ENCODE assay signal across 1 cellular context in the genomic region with DNA sequence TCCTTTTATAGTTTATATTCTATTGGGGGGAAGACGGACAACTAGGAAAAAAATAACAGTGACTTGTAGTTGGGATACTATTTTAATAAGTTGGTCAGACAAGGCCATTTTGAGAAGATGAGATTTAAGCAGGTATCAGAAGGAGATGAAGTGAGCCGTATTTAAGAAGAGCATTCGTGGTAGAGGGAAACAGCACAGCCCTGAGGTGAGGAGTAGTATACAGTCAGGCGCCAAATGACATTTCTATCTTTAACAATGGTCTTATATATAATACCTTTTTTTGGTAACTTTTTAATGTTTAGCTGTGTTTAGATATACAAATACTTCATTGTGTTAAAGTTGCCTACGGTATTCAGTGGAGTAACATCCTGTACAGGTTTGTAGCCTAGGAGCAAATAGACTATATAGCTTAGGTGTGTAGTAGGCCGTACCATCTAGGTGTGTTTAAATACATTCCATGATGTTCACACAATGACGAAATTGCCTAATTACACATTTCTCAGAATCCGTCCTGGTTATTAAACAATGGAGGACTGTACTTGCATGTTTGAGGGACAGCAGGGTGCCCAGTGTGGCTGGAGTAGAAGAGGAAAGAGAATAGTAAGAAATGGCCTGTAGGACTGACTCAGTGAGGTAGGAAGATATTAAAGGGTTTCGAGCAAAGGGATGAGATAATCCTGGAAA.
TF ChIP-seq lines count a peak whose summit lies in the region.

No MANE protein-coding gene starts in this region.

TF ChIP-seq in K562, 482 proteins besides CTCF, POLR2A, EP300 and RAD21 (continues in another document):
- TF ChIP-seq ZNF740 (CRISPR knock-in tag; IDR thresholded peaks at IDR 0.05) (no peak), ZNF740 (tag; IDR thresholded peaks at IDR 0.05) (no peak), HDAC2 (IDR thresholded peaks at IDR 0.05) (0 out of 2 replicates have a peak, but pooled peaks have one; percentile 15), RCOR1 (IDR thresholded peaks at IDR 0.05; ENCODE audit: borderline replicate concordance in 1 of 2, low read depth in 2 of 2, low read length in 2 of 2) (0 out of 4 replicates have a peak, but pooled peaks of 1 of the 2 experiments have one; percentile 13), SNRNP70 (optimal IDR thresholded peaks at IDR 0.05; ENCODE audit: low read depth, low read length) (no peak), FOXM1 (IDR thresholded peaks at IDR 0.05; ENCODE audit: low read depth) (no peak), FOXM1 (CRISPR knock-in tag; IDR thresholded peaks at IDR 0.05; ENCODE audit: low read depth) (no peak), ATF6 (CRISPR knock-in tag; IDR thresholded peaks at IDR 0.05) (0 out of 2 replicates have a peak, but pooled peaks have one; percentile 29), RBM25 (IDR thresholded peaks at IDR 0.05; ENCODE audit: low read depth, low read length, severe bottlenecking) (peak; percentile 84), DNMT1 (IDR thresholded peaks at IDR 0.05) (0 out of 2 replicates have a peak, but pooled peaks have one; percentile 30), XRCC4 (IDR thresholded peaks at IDR 0.05; ENCODE audit: extremely low read depth, insufficient read depth, insufficient read length) (no peak), KDM5B (IDR thresholded peaks at IDR 0.05; ENCODE audit: insufficient replicate concordance, low read depth, low read length) (no peak), ZNF217 (CRISPR knock-in tag; IDR thresholded peaks at IDR 0.05) (no peak), SNIP1 (IDR thresholded peaks at IDR 0.05; ENCODE audit: low read depth) (0 out of 2 replicates have a peak, but pooled peaks have one; percentile 50), GTF2A2 (tag; IDR thresholded peaks at IDR 0.05) (no peak), TEAD1 (CRISPR knock-in tag; IDR thresholded peaks at IDR 0.05) (peak in 1 of 2 experiments; percentile 24; a peak in 1 of 4 replicates), E2F6 (IDR thresholded peaks at IDR 0.05; ENCODE audit: borderline replicate concordance in 1 of 2, extremely low read depth in 1 of 2, insufficient read depth in 1 of 2, insufficient read length in 1 of 2, low read depth in 1 of 2, low read length in 1 of 2, poor library complexity in 1 of 2, severe bottlenecking in 1 of 2) (no peak), CTBP1 (IDR thresholded peaks at IDR 0.05; ENCODE audit: borderline replicate concordance) (peak; percentile 42; the same call in 1 of the 2 replicates), ZNF639 (CRISPR knock-in tag; conservative IDR thresholded peaks at IDR 0.05 in 1 of 2, IDR thresholded peaks at IDR 0.05 in 1 of 2) (no peak), ZNF785 (CRISPR knock-in tag; IDR thresholded peaks at IDR 0.05) (no peak), KAT2B (IDR thresholded peaks at IDR 0.05; ENCODE audit: low read depth, low read length) (no peak), ILK (tag; IDR thresholded peaks at IDR 0.05; ENCODE audit: borderline replicate concordance, low read depth) (no peak), NONO (IDR thresholded peaks at IDR 0.05; ENCODE audit: low read depth in 2 of 2, low read length in 1 of 2) (no peak), ZNF507 (tag; conservative IDR thresholded peaks at IDR 0.05) (no peak), AFF4 (CRISPR knock-in tag; IDR thresholded peaks at IDR 0.05) (no peak), ZNF695 (CRISPR knock-in tag; IDR thresholded peaks at IDR 0.05) (no peak), SIN3A (IDR thresholded peaks at IDR 0.05; ENCODE audit: borderline replicate concordance in 2 of 2, control insufficient read depth in 1 of 2, low read depth in 2 of 2, low read length in 2 of 2) (0 out of 4 replicates have a peak, but pooled peaks of 1 of the 2 experiments have one; percentile 4), SMARCA5 (IDR thresholded peaks at IDR 0.05) (peak; percentile 53; the same call in 1 of the 2 replicates), BRD9 (IDR thresholded peaks at IDR 0.05; ENCODE audit: low read depth, partially characterized antibody) (peak; percentile 33), KHSRP (IDR thresholded peaks at IDR 0.05) (0 out of 2 replicates have a peak, but pooled peaks have one; percentile 3), ZKSCAN3 (CRISPR knock-in tag; IDR thresholded peaks at IDR 0.05) (no peak), FOSL1 (tag; conservative IDR thresholded peaks at IDR 0.05) (no peak), ESRRA (IDR thresholded peaks at IDR 0.05; ENCODE audit: borderline replicate concordance, low read depth) (no peak), STAT5A (IDR thresholded peaks at IDR 0.05; ENCODE audit: borderline replicate concordance, low read length) (0 out of 2 replicates have a peak, but pooled peaks have one; percentile 6), ZNF592 (IDR thresholded peaks at IDR 0.05) (no peak)
- TF ChIP-seq, protein P1, sequence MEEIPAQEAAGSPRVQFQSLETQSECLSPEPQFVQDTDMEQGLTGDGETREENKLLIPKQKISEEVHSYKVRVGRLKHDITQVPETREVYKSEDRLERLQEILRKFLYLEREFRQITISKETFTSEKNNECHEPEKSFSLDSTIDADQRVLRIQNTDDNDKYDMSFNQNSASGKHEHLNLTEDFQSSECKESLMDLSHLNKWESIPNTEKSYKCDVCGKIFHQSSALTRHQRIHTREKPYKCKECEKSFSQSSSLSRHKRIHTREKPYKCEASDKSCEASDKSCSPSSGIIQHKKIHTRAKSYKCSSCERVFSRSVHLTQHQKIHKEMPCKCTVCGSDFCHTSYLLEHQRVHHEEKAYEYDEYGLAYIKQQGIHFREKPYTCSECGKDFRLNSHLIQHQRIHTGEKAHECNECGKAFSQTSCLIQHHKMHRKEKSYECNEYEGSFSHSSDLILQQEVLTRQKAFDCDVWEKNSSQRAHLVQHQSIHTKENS (CRISPR knock-in tag; IDR thresholded peaks at IDR 0.05) = no peak
- TF ChIP-seq, protein P2, sequence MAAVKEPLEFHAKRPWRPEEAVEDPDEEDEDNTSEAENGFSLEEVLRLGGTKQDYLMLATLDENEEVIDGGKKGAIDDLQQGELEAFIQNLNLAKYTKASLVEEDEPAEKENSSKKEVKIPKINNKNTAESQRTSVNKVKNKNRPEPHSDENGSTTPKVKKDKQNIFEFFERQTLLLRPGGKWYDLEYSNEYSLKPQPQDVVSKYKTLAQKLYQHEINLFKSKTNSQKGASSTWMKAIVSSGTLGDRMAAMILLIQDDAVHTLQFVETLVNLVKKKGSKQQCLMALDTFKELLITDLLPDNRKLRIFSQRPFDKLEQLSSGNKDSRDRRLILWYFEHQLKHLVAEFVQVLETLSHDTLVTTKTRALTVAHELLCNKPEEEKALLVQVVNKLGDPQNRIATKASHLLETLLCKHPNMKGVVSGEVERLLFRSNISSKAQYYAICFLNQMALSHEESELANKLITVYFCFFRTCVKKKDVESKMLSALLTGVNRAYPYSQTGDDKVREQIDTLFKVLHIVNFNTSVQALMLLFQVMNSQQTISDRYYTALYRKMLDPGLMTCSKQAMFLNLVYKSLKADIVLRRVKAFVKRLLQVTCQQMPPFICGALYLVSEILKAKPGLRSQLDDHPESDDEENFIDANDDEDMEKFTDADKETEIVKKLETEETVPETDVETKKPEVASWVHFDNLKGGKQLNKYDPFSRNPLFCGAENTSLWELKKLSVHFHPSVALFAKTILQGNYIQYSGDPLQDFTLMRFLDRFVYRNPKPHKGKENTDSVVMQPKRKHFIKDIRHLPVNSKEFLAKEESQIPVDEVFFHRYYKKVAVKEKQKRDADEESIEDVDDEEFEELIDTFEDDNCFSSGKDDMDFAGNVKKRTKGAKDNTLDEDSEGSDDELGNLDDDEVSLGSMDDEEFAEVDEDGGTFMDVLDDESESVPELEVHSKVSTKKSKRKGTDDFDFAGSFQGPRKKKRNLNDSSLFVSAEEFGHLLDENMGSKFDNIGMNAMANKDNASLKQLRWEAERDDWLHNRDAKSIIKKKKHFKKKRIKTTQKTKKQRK (IDR thresholded peaks at IDR 0.05; ENCODE audit: borderline replicate concordance, low read depth, low read length) = no peak
